ENCODE assay signal across 18 cellular contexts in the genomic region with DNA sequence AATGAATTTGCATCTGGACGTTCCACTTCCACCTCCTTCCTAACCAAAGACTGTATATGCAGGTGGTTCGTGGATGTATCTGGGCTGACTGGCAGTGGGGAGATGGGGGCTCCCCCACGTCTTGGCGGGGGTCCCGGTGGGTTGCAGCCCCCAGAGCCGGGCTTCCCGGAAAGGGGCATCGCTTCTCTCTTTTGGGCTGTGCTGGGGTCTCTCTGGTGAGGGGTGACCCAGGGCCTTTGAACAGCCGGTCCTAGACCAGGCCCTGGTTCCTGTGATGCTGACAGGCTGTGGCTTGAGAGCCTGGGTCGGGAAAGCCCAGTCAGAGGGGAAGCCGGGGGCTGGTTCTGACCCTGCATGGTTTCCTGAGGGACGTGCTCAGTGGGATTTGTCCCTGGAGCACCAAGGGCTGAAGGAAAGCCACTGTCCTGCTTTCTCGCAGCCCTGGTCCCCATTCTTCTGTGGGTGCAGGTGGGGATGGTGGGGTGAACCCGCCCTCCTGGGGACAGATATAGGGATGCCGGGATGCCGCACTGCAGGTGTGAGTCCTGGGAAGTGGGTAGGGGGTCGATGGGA.
"Had no signal": no experiment of that assay in that cellular context is flagged by ENCODE, and none has a peak within 500 bp of the region (broad histone marks: within the 10 kb centered on the region; RNA-seq: fewer than 3 reads in every experiment).

No MANE protein-coding gene starts in this region.

- H3K9me3 Mint-ChIP-seq: activated naive CD4-positive, alpha-beta T cell treated with anti-CD3 and anti-CD28 coated beads for 36 hours; activated naive CD8-positive, alpha-beta T cell treated with anti-CD3 and anti-CD28 coated beads, Interleukin-2, amount 10 ng/mL, durations not matched to agents 7 days and 5 days; activated T-cell treated with anti-CD3 and anti-CD28 coated beads, Interleukin-2, amount 50 U/mL, for 72 hours; immature natural killer cell; T-helper 1 cell treated with Interleukin-12 subunit alpha and Interleukin-12 subunit beta and Interleukin-4 antibody, amounts not matched to agents 30 μg/mL and 1 μg/mL, for 36 hours had no signal

- H3K27me3 Mint-ChIP-seq: activated naive CD8-positive, alpha-beta T cell treated with anti-CD3 and anti-CD28 coated beads, Interleukin-2, amount 10 ng/mL, durations not matched to agents 7 days and 5 days had no signal

- ATAC-seq: activated T-cell treated with anti-CD3 and anti-CD28 coated beads, Interleukin-2, amount 50 U/mL, for 72 hours; upper lobe of right lung had no signal

- H3K4me3 ChIP-seq: testis, upper lobe of right lung had no signal

- H3K27ac Mint-ChIP-seq: activated naive CD4-positive, alpha-beta T cell treated with anti-CD3 and anti-CD28 coated beads for 36 hours; activated naive CD8-positive, alpha-beta T cell treated with anti-CD3 and anti-CD28 coated beads, Interleukin-2, amount 10 ng/mL, durations not matched to agents 7 days and 5 days; activated T-cell treated with anti-CD3 and anti-CD28 coated beads, Interleukin-2, amount 50 U/mL, for 72 hours; immature natural killer cell; T-helper 1 cell treated with Interleukin-12 subunit alpha and Interleukin-12 subunit beta and Interleukin-4 antibody, amounts not matched to agents 30 μg/mL and 1 μg/mL, for 36 hours had no signal

- DNase-seq: activated CD4-positive, alpha-beta T cell treated with anti-CD3 and anti-CD28 coated beads for 4 hours; activated CD4-positive, alpha-beta T cell treated with anti-CD3 and anti-CD28 coated beads, Interleukin-2, amount 50 U/mL, for 48 hours; activated CD4-positive, CD25-positive, alpha-beta regulatory T cell; activated effector memory CD4-positive, alpha-beta T cell treated with Interleukin-2 at 50 U/mL for 16 hours; activated naive CD4-positive, alpha-beta T cell treated with anti-CD3 and anti-CD28 coated beads for 36 hours; activated naive CD8-positive, alpha-beta T cell treated with anti-CD3 and anti-CD28 coated beads, Interleukin-2, amount 10 ng/mL, durations not matched to agents 7 days and 5 days; activated T-cell treated with anti-CD3 and anti-CD28 coated beads, Interleukin-2, amount 50 U/mL, for 72 hours; amniotic stem cell; dermis blood vessel endothelial cell; effector memory CD4-positive, alpha-beta T cell; foreskin melanocyte; immature natural killer cell; occipital lobe; stimulated activated CD4-positive, alpha-beta T cell treated with anti-CD3 and anti-CD28 coated beads, Interleukin-4, amount 100 ng/mL, for 1 hour; stimulated activated naive CD4-positive, alpha-beta T cell; testis; upper lobe of right lung had no signal

- H3K36me3 Mint-ChIP-seq: activated naive CD8-positive, alpha-beta T cell treated with anti-CD3 and anti-CD28 coated beads, Interleukin-2, amount 10 ng/mL, durations not matched to agents 7 days and 5 days; immature natural killer cell had no signal

- H3K27me3 ChIP-seq: testis, upper lobe of right lung had no signal

- H3K36me3 ChIP-seq: upper lobe of right lung had no signal

- H3K9me3 ChIP-seq: testis, upper lobe of right lung had no signal

- H3K4me3 Mint-ChIP-seq: activated naive CD4-positive, alpha-beta T cell treated with anti-CD3 and anti-CD28 coated beads for 36 hours; activated naive CD8-positive, alpha-beta T cell treated with anti-CD3 and anti-CD28 coated beads, Interleukin-2, amount 10 ng/mL, durations not matched to agents 7 days and 5 days; activated T-cell treated with anti-CD3 and anti-CD28 coated beads, Interleukin-2, amount 50 U/mL, for 72 hours; immature natural killer cell; T-helper 1 cell treated with Interleukin-12 subunit alpha and Interleukin-12 subunit beta and Interleukin-4 antibody, amounts not matched to agents 30 μg/mL and 1 μg/mL, for 36 hours had no signal

- H3K27ac ChIP-seq: testis, upper lobe of right lung had no signal
